1 cellular context compared by ENCODE assay signal in genomic region chr1:31170486-31170735, GRCh38.
TF ChIP-seq lines count a peak whose summit lies in the region.

No MANE protein-coding gene starts in this region.

TF ChIP-seq in HepG2, 621 proteins besides CTCF, POLR2A, EP300 and RAD21 (continued from another document):
- TF ChIP-seq, protein P1, sequence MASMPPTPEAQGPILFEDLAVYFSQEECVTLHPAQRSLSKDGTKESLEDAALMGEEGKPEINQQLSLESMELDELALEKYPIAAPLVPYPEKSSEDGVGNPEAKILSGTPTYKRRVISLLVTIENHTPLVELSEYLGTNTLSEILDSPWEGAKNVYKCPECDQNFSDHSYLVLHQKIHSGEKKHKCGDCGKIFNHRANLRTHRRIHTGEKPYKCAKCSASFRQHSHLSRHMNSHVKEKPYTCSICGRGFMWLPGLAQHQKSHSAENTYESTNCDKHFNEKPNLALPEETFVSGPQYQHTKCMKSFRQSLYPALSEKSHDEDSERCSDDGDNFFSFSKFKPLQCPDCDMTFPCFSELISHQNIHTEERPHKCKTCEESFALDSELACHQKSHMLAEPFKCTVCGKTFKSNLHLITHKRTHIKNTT (CRISPR knock-in tag; IDR thresholded peaks at IDR 0.05): no peak
- TF ChIP-seq ZNF335 (CRISPR knock-in tag; IDR thresholded peaks at IDR 0.05) (0 out of 2 replicates have a peak, but pooled peaks have one; percentile 17), SYNCRIP (IDR thresholded peaks at IDR 0.05; ENCODE audit: insufficient read depth, low read depth, low read length) (no peak), ZNF232 (CRISPR knock-in tag; IDR thresholded peaks at IDR 0.05; ENCODE audit: borderline replicate concordance) (0 out of 2 replicates have a peak, but pooled peaks have one; percentile 27), PHF21A (CRISPR knock-in tag; IDR thresholded peaks at IDR 0.05) (no peak), RFX1 (IDR thresholded peaks at IDR 0.05) (no peak), KDM5B (CRISPR knock-in tag; IDR thresholded peaks at IDR 0.05; ENCODE audit: borderline replicate concordance) (no peak), ISL2 (CRISPR knock-in tag; IDR thresholded peaks at IDR 0.05) (0 out of 2 replicates have a peak, but pooled peaks have one; percentile 10), ZIK1 (CRISPR knock-in tag; IDR thresholded peaks at IDR 0.05; ENCODE audit: borderline replicate concordance, low read depth) (no peak), ZNF878 (CRISPR knock-in tag; IDR thresholded peaks at IDR 0.05) (0 out of 2 replicates have a peak, but pooled peaks have one; percentile 1)
- TF ChIP-seq, protein P2, sequence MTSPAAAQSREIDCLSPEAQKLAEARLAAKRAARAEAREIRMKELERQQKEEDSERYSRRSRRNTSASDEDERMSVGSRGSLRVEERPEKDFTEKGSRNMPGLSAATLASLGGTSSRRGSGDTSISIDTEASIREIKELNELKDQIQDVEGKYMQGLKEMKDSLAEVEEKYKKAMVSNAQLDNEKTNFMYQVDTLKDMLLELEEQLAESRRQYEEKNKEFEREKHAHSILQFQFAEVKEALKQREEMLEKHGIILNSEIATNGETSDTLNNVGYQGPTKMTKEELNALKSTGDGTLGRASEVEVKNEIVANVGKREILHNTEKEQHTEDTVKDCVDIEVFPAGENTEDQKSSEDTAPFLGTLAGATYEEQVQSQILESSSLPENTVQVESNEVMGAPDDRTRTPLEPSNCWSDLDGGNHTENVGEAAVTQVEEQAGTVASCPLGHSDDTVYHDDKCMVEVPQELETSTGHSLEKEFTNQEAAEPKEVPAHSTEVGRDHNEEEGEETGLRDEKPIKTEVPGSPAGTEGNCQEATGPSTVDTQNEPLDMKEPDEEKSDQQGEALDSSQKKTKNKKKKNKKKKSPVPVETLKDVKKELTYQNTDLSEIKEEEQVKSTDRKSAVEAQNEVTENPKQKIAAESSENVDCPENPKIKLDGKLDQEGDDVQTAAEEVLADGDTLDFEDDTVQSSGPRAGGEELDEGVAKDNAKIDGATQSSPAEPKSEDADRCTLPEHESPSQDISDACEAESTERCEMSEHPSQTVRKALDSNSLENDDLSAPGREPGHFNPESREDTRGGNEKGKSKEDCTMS (CRISPR knock-in tag; conservative IDR thresholded peaks at IDR 0.05): no peak
